Comparison of ENCODE assay signal across 1 cellular context in genomic region chr15:74830868-74831267, GRCh38.
TF ChIP-seq lines count a peak whose summit lies in the region.

No MANE protein-coding gene starts in this region.

TF ChIP-seq in HEK293, 187 proteins besides CTCF, POLR2A, EP300 and RAD21:
- TF ChIP-seq ZNF513 (tag by site-specific recombination; IDR thresholded peaks at IDR 0.05) (no peak), ZNF211 (tag by site-specific recombination; IDR thresholded peaks at IDR 0.05; ENCODE audit: low read depth) (0 out of 2 replicates have a peak, but pooled peaks have one; percentile 6), AEBP2 (tag by site-specific recombination; IDR thresholded peaks at IDR 0.05; ENCODE audit: borderline replicate concordance) (no peak)
